In genomic region chr13:31050486-31051400, GRCh38 we compare ENCODE assay signal across 10 cellular contexts.
DNase-seq lines count a peak whose midpoint lies in the region; ATAC-seq and TF ChIP-seq lines count a peak whose summit lies in the region.
"Had no signal": no experiment of that assay in that cellular context is flagged by ENCODE, and none has a peak within 500 bp of the region (broad histone marks: within the 10 kb centered on the region; RNA-seq: fewer than 3 reads in every experiment).

No MANE protein-coding gene starts in this region.

- POLR2A ChIA-PET in CD4-positive, alpha-beta memory T cell (lab: Charles Lee; ENCODE audit: partially characterized antibody): no interaction called here

- H3K36me3 Mint-ChIP-seq in HFFc6 (ENCODE audit: low read depth): no peaks in the 10 kb centered on the region
- no peaks in the 10 kb centered on the region for H3K36me3 Mint-ChIP-seq in CD4-positive, alpha-beta memory T cell

- TF ChIP-seq CTCF in BE2C (IDR thresholded peaks at IDR 0.05; ENCODE audit: low read depth, low read length): peak; percentile 46
- TF ChIP-seq CTCF in HFFc6 (IDR thresholded peaks at IDR 0.05): peak; percentile 71

- no peaks in the 10 kb centered on the region for H3K9me3 Mint-ChIP-seq in HFFc6
- H3K9me3 Mint-ChIP-seq in CD4-positive, alpha-beta memory T cell: no peaks in the 10 kb centered on the region
- H3K9me3 Mint-ChIP-seq: stimulated activated naive CD8-positive, alpha-beta T cell treated with anti-CD3 and anti-CD28 coated beads, Interleukin-15, Interleukin-2, amounts not matched to agents 100 ng/mL and 50 ng/mL, for 24 hours had no signal

- CTCF ChIA-PET in CD4-positive, alpha-beta memory T cell (lab: Charles Lee; ENCODE audit: partially characterized antibody): interaction anchor here (0.6 to 7.7 kb wide), 2 partner anchors 10 to 17 kb away, joined by 4 to 63 read pairs; no protein-coding TSS in a partner anchor

- no peak overlapping the region for H3K4ac ChIP-seq in mesendoderm (ENCODE audit: low read depth, low read length)

- H4K8ac ChIP-seq in mesendoderm (ENCODE audit: low read depth, low read length): no peak overlapping the region

- WGBS in mesendoderm (ENCODE audit: extremely low coverage, insufficient coverage, low lambda C conversion rate): no CpG with 5 or more reads among the region's 6 CpGs

- H3K56ac ChIP-seq in mesendoderm (ENCODE audit: low read length): no peak overlapping the region

- peaks cover 13% of the 10 kb centered on the region for H3K4me1 ChIP-seq in BE2C
- peaks cover under 1% of the 10 kb centered on the region for H3K4me1 ChIP-seq in mesendoderm (ENCODE audit: control insufficient read depth, low read depth, low read length)
- H3K4me1 ChIP-seq in CD4-positive, alpha-beta memory T cell (ENCODE audit: insufficient read depth, low read length): peaks cover 10% of the 10 kb centered on the region

- H3K4me1 Mint-ChIP-seq in HFFc6 (ENCODE audit: low read depth): peaks cover 18% of the 10 kb centered on the region
- peaks cover 0 to 5% (median 2%) of the 10 kb centered on the region in 4 donors for H3K4me1 Mint-ChIP-seq in CD4-positive, alpha-beta memory T cell

- H3K79me1 ChIP-seq in mesendoderm (ENCODE audit: low read length): no peaks in the 10 kb centered on the region

- no peak for DNase-seq in BE2C
- DNase-seq in HFFc6: peak; percentile 25
- peak; percentile 20 for DNase-seq in UCSD-AML1 (lab: John Stamatoyannopoulos, UW; ENCODE audit: unreplicated experiment)
- DNase-seq in mesendoderm: peak; percentile 7
- no peak for DNase-seq in CD4-positive, alpha-beta memory T cell
- no peak for DNase-seq in substantia nigra (lab: John Stamatoyannopoulos, UW)
- DNase-seq in NCI-H524 treated with DMSO at 0.1 percent for 48 hours (lab: John Stamatoyannopoulos, UW): no peak
- DNase-seq: activated naive CD4-positive, alpha-beta T cell had no signal

- H3K18ac ChIP-seq in mesendoderm (ENCODE audit: low read length): no peak overlapping the region

- H2BK5ac ChIP-seq in mesendoderm (ENCODE audit: low read length): no peak overlapping the region

- no peak overlapping the region for H4K5ac ChIP-seq in mesendoderm (ENCODE audit: low read length)

- no peaks in the 10 kb centered on the region; the same call in none of the 2 replicates for H3K27me3 Mint-ChIP-seq in HFFc6 (ENCODE audit: insufficient read depth)
- H3K27me3 Mint-ChIP-seq in CD4-positive, alpha-beta memory T cell: peaks cover 7 to 11% of the 10 kb centered on the region in 2 donors

- H3K4me2 ChIP-seq in mesendoderm (ENCODE audit: low read length): no peak overlapping the region

- H3K23ac ChIP-seq in mesendoderm (ENCODE audit: low read length): no peak overlapping the region

- no peak overlapping the region for H3K9ac ChIP-seq in mesendoderm (ENCODE audit: low read length)

- intact Hi-C loops in CD4-positive, alpha-beta memory T cell (cut with micrococcal nuclease): no loop called here

- no peak overlapping the region for H2BK15ac ChIP-seq in mesendoderm (replicated peaks; ENCODE audit: low read depth)

- H3K27me3 ChIP-seq in BE2C (no peaks in the 10 kb centered on the region), mesendoderm (ENCODE audit: insufficient read depth, low read length, poor library complexity) (no peaks in the 10 kb centered on the region)
- peaks cover 6% of the 10 kb centered on the region for H3K27me3 ChIP-seq in CD4-positive, alpha-beta memory T cell (ENCODE audit: insufficient read depth, low read length)

- H3K27ac Mint-ChIP-seq in HFFc6: peak overlapping the region; percentile 34; the same call in 1 of the 2 replicates
- no peak overlapping the region for H3K27ac Mint-ChIP-seq in CD4-positive, alpha-beta memory T cell

- no peak overlapping the region for H3K4me3 ChIP-seq in BE2C (ENCODE audit: low read depth, low read length)
- H3K4me3 ChIP-seq in mesendoderm (ENCODE audit: low read length): no peak overlapping the region
- H3K4me3 ChIP-seq in CD4-positive, alpha-beta memory T cell (ENCODE audit: low read length in 2 of 2): no peak overlapping the region

- no peak overlapping the region for H3K4me3 Mint-ChIP-seq in HFFc6
- peak overlapping the region in 1 of 8 donors; percentile 49 for H3K4me3 Mint-ChIP-seq in CD4-positive, alpha-beta memory T cell
- H3K4me3 Mint-ChIP-seq: stimulated activated naive CD8-positive, alpha-beta T cell treated with anti-CD3 and anti-CD28 coated beads, Interleukin-15, Interleukin-2, amounts not matched to agents 100 ng/mL and 50 ng/mL, for 24 hours had no signal

- H2BK120ac ChIP-seq in mesendoderm (ENCODE audit: low read depth, low read length): no peak overlapping the region

- H3K79me2 ChIP-seq in mesendoderm (ENCODE audit: control insufficient read depth, insufficient read depth, low read length): no peaks in the 10 kb centered on the region

- H3K9me3 ChIP-seq in BE2C: no peaks in the 10 kb centered on the region
- H3K9me3 ChIP-seq in CD4-positive, alpha-beta memory T cell (ENCODE audit: control insufficient read depth in 1 of 2, low read length in 2 of 2): no peaks in the 10 kb centered on the region

- H3K27ac ChIP-seq in mesendoderm (ENCODE audit: low read depth, low read length) (no peak overlapping the region), substantia nigra (ENCODE audit: low read depth, low read length, poor library complexity, severe bottlenecking) (no peak overlapping the region)
- H3K27ac ChIP-seq in CD4-positive, alpha-beta memory T cell (ENCODE audit: low read depth, low read length): no peak overlapping the region

- H2AK5ac ChIP-seq in mesendoderm (ENCODE audit: low read length): no peak overlapping the region

- no peak for ATAC-seq in HG02798 (IDR thresholded peaks at IDR 0.05; ENCODE audit: poor library complexity, unreplicated experiment)

- H3K36me3 ChIP-seq in BE2C (no peaks in the 10 kb centered on the region), mesendoderm (ENCODE audit: control insufficient read depth, insufficient read depth, low read length) (no peaks in the 10 kb centered on the region)
- no peaks in the 10 kb centered on the region for H3K36me3 ChIP-seq in CD4-positive, alpha-beta memory T cell (ENCODE audit: insufficient read depth, low read length)

Comparison
In these comparisons a context has a peak if more than half of its experiments do, and no peak if none do; other contexts are left out.
1. DNase-seq: peak in HFFc6 (single experiment), UCSD-AML1 (single experiment) and mesendoderm (single experiment); none in BE2C (single experiment), CD4-positive, alpha-beta memory T cell (0 of 5), substantia nigra (0 of 49) and NCI-H524 treated with DMSO at 0.1 percent for 48 hours (single experiment).